ENCODE assay signal across 1 cellular context in genomic region chr4:15318621-15319348, GRCh38.
TF ChIP-seq lines count a peak whose summit lies in the region.

No MANE protein-coding gene starts in this region.

TF ChIP-seq in GM23338, 12 proteins besides CTCF, POLR2A, EP300 and RAD21 (continued from another document):
- no peak for TF ChIP-seq ZNF462 (CRISPR knock-in tag; IDR thresholded peaks at IDR 0.05)
- TF ChIP-seq POLR2AphosphoS5 (IDR thresholded peaks at IDR 0.05; ENCODE audit: low read depth), result no peak
